In the genomic region with DNA sequence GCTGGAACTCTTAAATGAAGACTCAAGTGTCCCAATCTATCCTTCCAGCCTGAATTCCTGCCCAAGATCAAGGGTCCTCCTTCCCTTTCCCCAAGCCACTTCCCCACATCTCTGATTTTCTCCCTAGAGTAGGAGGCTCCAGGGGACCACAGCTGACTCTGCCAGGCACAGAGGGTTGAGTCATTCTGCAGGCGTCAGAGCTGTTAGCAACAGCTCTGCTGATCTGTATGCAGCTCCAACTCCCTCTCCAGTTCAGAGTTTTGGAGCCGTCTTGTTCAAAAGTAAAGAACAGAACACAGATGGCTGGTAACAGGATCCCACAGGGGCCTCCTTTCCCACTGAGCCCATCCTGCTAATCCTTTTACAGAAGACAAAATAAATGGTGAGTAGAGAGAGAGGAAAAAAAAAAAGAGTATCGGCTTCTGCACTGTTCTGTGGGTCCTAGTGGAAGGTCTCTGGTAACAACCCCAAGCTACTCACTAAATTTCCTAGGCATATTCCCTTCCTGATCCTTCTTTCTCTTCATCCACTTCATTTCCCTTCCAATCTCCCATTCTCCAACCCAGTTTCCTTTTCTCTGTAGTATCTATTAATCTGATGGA, we compare ENCODE assay signal across 9 cellular contexts. TPM values are rescaled to one million over a fixed set of nuclear protein-coding genes. Genes with fewer than 3 reads are reported as not detected.
DNase-seq lines count a peak whose midpoint lies in the region; ATAC-seq and TF ChIP-seq lines count a peak whose summit lies in the region.
"Had no signal": no experiment of that assay in that cellular context is flagged by ENCODE, and none has a peak within 500 bp of the region (broad histone marks: within the 10 kb centered on the region; RNA-seq: fewer than 3 reads in every experiment).

No MANE protein-coding gene starts in this region.

- DNase-seq in DMS 273 (lab: John Stamatoyannopoulos, UW; ENCODE audit: unreplicated experiment) (peak; percentile 95), RPMI7951 (ENCODE audit: low read depth) (peak; percentile 58), fibroblast of lung (ENCODE audit: low read depth in 2 of 2) (peak; percentile 86 to 92), neural progenitor cell (ENCODE audit: low spot score) (peak; percentile 81), SKM-1 (lab: John Stamatoyannopoulos, UW; ENCODE audit: unreplicated experiment) (no peak), HAP-1 (ENCODE audit: low spot score in 2 of 2) (no peak)
- DNase-seq in activated CD4-positive, alpha-beta memory T cell treated with anti-CD3 and anti-CD28 coated beads, Interleukin-2, amount 10 ng/mL, durations not matched to agents 7 days and 5 days = no peak

- no peak for ATAC-seq in HG02970 (IDR thresholded peaks at IDR 0.05; ENCODE audit: low FRiP score, unreplicated experiment)

- H3K4me2 ChIP-seq in fibroblast of lung (ENCODE audit: extremely low read depth, insufficient read depth, low read length) (peak overlapping the region; percentile 45), neural progenitor cell (peak overlapping the region; percentile 65)

- H3K9ac ChIP-seq in fibroblast of lung (ENCODE audit: insufficient read depth, low read length) (no peak overlapping the region), neural progenitor cell (no peak overlapping the region)

- TF ChIP-seq CTCF in fibroblast of lung (conservative IDR thresholded peaks at IDR 0.05 in 1 of 2, IDR thresholded peaks at IDR 0.05 in 1 of 2; ENCODE audit: low read depth in 1 of 2, low read length in 2 of 2) (no peak), neural progenitor cell (IDR thresholded peaks at IDR 0.05) (no peak)

- peak overlapping the region; percentile 71 for H3K4me3 Mint-ChIP-seq in neural progenitor cell
- H3K4me3 Mint-ChIP-seq in activated CD4-positive, alpha-beta memory T cell treated with anti-CD3 and anti-CD28 coated beads, Interleukin-2, amount 10 ng/mL, durations not matched to agents 7 days and 5 days = no peak overlapping the region
- H3K4me3 Mint-ChIP-seq: dendritic cell treated with granulocyte-macrophage colony-stimulating factor and Interleukin-4, amounts not matched to agents 40 ng/mL and 50 ng/mL, for 4 days had no signal

- H3K27ac Mint-ChIP-seq in neural progenitor cell = peak overlapping the region; percentile 92
- H3K27ac Mint-ChIP-seq in activated CD4-positive, alpha-beta memory T cell treated with anti-CD3 and anti-CD28 coated beads, Interleukin-2, amount 10 ng/mL, durations not matched to agents 7 days and 5 days = no peak overlapping the region
- H3K27ac Mint-ChIP-seq: dendritic cell treated with granulocyte-macrophage colony-stimulating factor and Interleukin-4, amounts not matched to agents 40 ng/mL and 50 ng/mL, for 4 days had no signal

- H3K9me3 Mint-ChIP-seq in neural progenitor cell = no peaks in the 10 kb centered on the region
- no peaks in the 10 kb centered on the region for H3K9me3 Mint-ChIP-seq in activated CD4-positive, alpha-beta memory T cell treated with anti-CD3 and anti-CD28 coated beads, Interleukin-2, amount 10 ng/mL, durations not matched to agents 7 days and 5 days
- H3K9me3 Mint-ChIP-seq: dendritic cell treated with granulocyte-macrophage colony-stimulating factor and Interleukin-4, amounts not matched to agents 40 ng/mL and 50 ng/mL, for 4 days had no signal

- peak overlapping the region; percentile 65 for H2AFZ ChIP-seq in fibroblast of lung (ENCODE audit: low read length)
- no peak overlapping the region for H2AFZ ChIP-seq in neural progenitor cell (replicated peaks)

- H3K9me3 ChIP-seq in fibroblast of lung (ENCODE audit: control insufficient read depth, insufficient read depth, low read depth, low read length) (no peaks in the 10 kb centered on the region), neural progenitor cell (ENCODE audit: low read depth) (no peaks in the 10 kb centered on the region), HAP-1 (no peaks in the 10 kb centered on the region)

- POLR2A ChIA-PET in activated CD4-positive, alpha-beta memory T cell treated with anti-CD3 and anti-CD28 coated beads, Interleukin-2, amount 10 ng/mL, durations not matched to agents 7 days and 5 days (lab: Charles Lee) = no interaction called here

- H3K4me1 ChIP-seq in fibroblast of lung (ENCODE audit: control insufficient read depth, extremely low read depth, insufficient read depth, low read length) (peaks cover 6% of the 10 kb centered on the region), neural progenitor cell (peaks cover 59% of the 10 kb centered on the region), HAP-1 (peaks cover 7% of the 10 kb centered on the region)

- H3K27me3 ChIP-seq in fibroblast of lung (ENCODE audit: control insufficient read depth, insufficient read depth, low read length) = no peaks in the 10 kb centered on the region
- no peaks in the 10 kb centered on the region for H3K27me3 ChIP-seq in neural progenitor cell
- no peaks in the 10 kb centered on the region for H3K27me3 ChIP-seq in HAP-1 (ENCODE audit: low read depth)

- in situ Hi-C loops in HAP-1 (cut with MboI; ENCODE audit: low sequenced_read_pairs) = loop anchor here (10.0 kb wide), 1 partner anchor 158 kb away; no protein-coding TSS in a partner anchor

- H3K79me2 ChIP-seq in fibroblast of lung (ENCODE audit: control insufficient read depth, insufficient read depth, low read length) (no peaks in the 10 kb centered on the region), neural progenitor cell (ENCODE audit: low read depth) (no peaks in the 10 kb centered on the region)

- H3K36me3 ChIP-seq in fibroblast of lung (ENCODE audit: control insufficient read depth, insufficient read depth, low read length) (no peaks in the 10 kb centered on the region), neural progenitor cell (no peaks in the 10 kb centered on the region), HAP-1 (replicated peaks) (no peaks in the 10 kb centered on the region)

- H3K27ac ChIP-seq in fibroblast of lung (ENCODE audit: insufficient read depth, low read length) = peak overlapping the region; percentile 42
- peak overlapping the region; percentile 86 for H3K27ac ChIP-seq in neural progenitor cell

- no peaks in the 10 kb centered on the region for H3K27me3 Mint-ChIP-seq in neural progenitor cell (ENCODE audit: insufficient read depth, low read depth)
- no peaks in the 10 kb centered on the region for H3K27me3 Mint-ChIP-seq in activated CD4-positive, alpha-beta memory T cell treated with anti-CD3 and anti-CD28 coated beads, Interleukin-2, amount 10 ng/mL, durations not matched to agents 7 days and 5 days
- H3K27me3 Mint-ChIP-seq: dendritic cell treated with granulocyte-macrophage colony-stimulating factor and Interleukin-4, amounts not matched to agents 40 ng/mL and 50 ng/mL, for 4 days had no signal

- H3K4me3 ChIP-seq in fibroblast of lung (replicated peaks in 1 of 4; ENCODE audit: control extremely low read depth in 1 of 4, insufficient read depth in 1 of 4, low read depth in 3 of 4, low read length in 4 of 4) (peak overlapping the region in 2 of 4 experiments; percentile 4 to 16), neural progenitor cell (peak overlapping the region; percentile 17), HAP-1 (no peak overlapping the region)

- H3K4me1 Mint-ChIP-seq in neural progenitor cell = peaks cover 43% of the 10 kb centered on the region
- no peaks in the 10 kb centered on the region for H3K4me1 Mint-ChIP-seq in activated CD4-positive, alpha-beta memory T cell treated with anti-CD3 and anti-CD28 coated beads, Interleukin-2, amount 10 ng/mL, durations not matched to agents 7 days and 5 days

- CTCF ChIA-PET in activated CD4-positive, alpha-beta memory T cell treated with anti-CD3 and anti-CD28 coated beads, Interleukin-2, amount 10 ng/mL, durations not matched to agents 7 days and 5 days (lab: Charles Lee) = interaction anchor here (1.3 kb wide), 2 partner anchors 160 to 241 kb away, joined by 3 to 7 read pairs; no protein-coding TSS in a partner anchor

- H4K20me1 ChIP-seq in fibroblast of lung (ENCODE audit: control insufficient read depth, extremely low read depth, insufficient read depth, low read length) = no peaks in the 10 kb centered on the region
- H4K20me1 ChIP-seq in neural progenitor cell (ENCODE audit: low read depth) = no peaks in the 10 kb centered on the region

- H3F3A ChIP-seq in neural progenitor cell (ENCODE audit: low read depth) = peaks cover 36% of the 10 kb centered on the region

- H3K36me3 Mint-ChIP-seq in neural progenitor cell = no peaks in the 10 kb centered on the region
- H3K36me3 Mint-ChIP-seq in activated CD4-positive, alpha-beta memory T cell treated with anti-CD3 and anti-CD28 coated beads, Interleukin-2, amount 10 ng/mL, durations not matched to agents 7 days and 5 days (ENCODE audit: low read depth) = no peaks in the 10 kb centered on the region

RNA-seq across cellular contexts. Expression of a gene that starts 13.4 kb away (rescaled TPM):
- total RNA-seq in RPMI7951 (2014; rRNA removed; shearing (Covaris generic)) = 25.7 and 30.2 TPM in 2 replicates
- total RNA-seq in fibroblast of lung (50.6 and 62.8 TPM in 2 replicates), neural progenitor cell (ENCODE audit: low replicate concordance) (83.9 and 125 TPM in 2 replicates)
- polyA plus RNA-seq in fibroblast of lung = 29.4 and 35.1 TPM in 2 replicates
- 18.1 and 25.4 TPM in 2 replicates for polyA plus RNA-seq in fibroblast of lung (2012)
- 24.0 and 29.7 TPM in 2 replicates for polyA minus RNA-seq in fibroblast of lung (ENCODE audit: low replicate concordance)
- total RNA-seq in activated CD4-positive, alpha-beta memory T cell treated with anti-CD3 and anti-CD28 coated beads, Interleukin-2, amount 10 ng/mL, durations not matched to agents 7 days and 5 days = 10 to 100 TPM; 50.0 to 51.0 TPM

Comparison
In these comparisons a context has a peak if more than half of its experiments do, and no peak if none do; other contexts are left out.
1. DNase-seq: peak in DMS 273 (single experiment), RPMI7951 (single experiment), fibroblast of lung (2 of 2) and neural progenitor cell (single experiment); none in SKM-1 (single experiment), HAP-1 (0 of 2) and activated CD4-positive, alpha-beta memory T cell treated with anti-CD3 and anti-CD28 coated beads, Interleukin-2, amount 10 ng/mL, durations not matched to agents 7 days and 5 days (single experiment).